Comparison of ENCODE assay signal across 3 cellular contexts in the genomic region with DNA sequence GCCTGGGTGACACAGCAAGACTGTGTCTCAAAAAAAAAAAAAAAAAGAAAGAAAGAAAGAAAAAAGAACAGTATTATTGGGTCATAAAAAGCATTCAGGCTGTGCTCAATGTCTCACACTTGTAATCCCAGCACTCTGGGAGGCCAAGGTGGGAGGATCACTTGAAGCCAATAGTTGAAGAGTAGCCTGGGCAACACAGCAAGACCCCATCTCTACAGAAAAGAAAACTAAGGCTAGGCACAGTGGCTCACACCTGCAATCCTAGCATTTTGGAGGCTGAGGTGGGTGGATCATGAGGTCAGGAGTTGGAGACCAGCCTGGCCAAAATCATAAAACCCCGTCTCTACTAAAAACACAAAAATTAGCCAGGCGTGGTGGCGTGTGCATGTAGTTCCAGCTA.
TF ChIP-seq lines count a peak whose summit lies in the region.

No MANE protein-coding gene starts in this region.

TF ChIP-seq in HEK293, 187 proteins besides CTCF, POLR2A, EP300 and RAD21:
- peak; percentile 74 for TF ChIP-seq ZNF121 (tag by site-specific recombination; IDR thresholded peaks at IDR 0.05)

TF ChIP-seq in WTC11, 78 proteins besides CTCF, POLR2A, EP300 and RAD21:
- TF ChIP-seq ZNF121 (CRISPR knock-in tag; IDR thresholded peaks at IDR 0.05): 0 out of 2 replicates have a peak, but pooled peaks have one; percentile 21

TF ChIP-seq in K562, 482 proteins besides CTCF, POLR2A, EP300 and RAD21:
- TF ChIP-seq BCOR (IDR thresholded peaks at IDR 0.05) (peak; percentile 53; the same call in 1 of the 2 replicates), ZNF121 (CRISPR knock-in tag; conservative IDR thresholded peaks at IDR 0.05) (peak; percentile 69; the same call in 1 of the 2 replicates), RBM25 (IDR thresholded peaks at IDR 0.05; ENCODE audit: low read depth, low read length, severe bottlenecking) (peak; percentile 5)
TF ChIP-seq in K562: peak in this region for 3; not testable (repeated sequence) for 479.
